9 cellular contexts compared by ENCODE assay signal in genomic region chrX:119887721-119888425, GRCh38. TPM values are rescaled to one million over a fixed set of nuclear protein-coding genes. Genes with fewer than 3 reads are reported as not detected.
DNase-seq lines count a peak whose midpoint lies in the region; ATAC-seq and TF ChIP-seq lines count a peak whose summit lies in the region.
"Had no signal": no experiment of that assay in that cellular context is flagged by ENCODE, and none has a peak within 500 bp of the region (broad histone marks: within the 10 kb centered on the region; RNA-seq: fewer than 3 reads in every experiment).

No MANE protein-coding gene starts in this region.

- H3K36me3 ChIP-seq in endodermal cell (ENCODE audit: control insufficient read depth, insufficient read depth, low read length): no peaks in the 10 kb centered on the region

- H3K27ac ChIP-seq in endodermal cell (ENCODE audit: low read depth, low read length): no peak overlapping the region

- ATAC-seq in HG02678 (IDR thresholded peaks at IDR 0.05; ENCODE audit: unreplicated experiment): peak; percentile 79

- H3K9ac ChIP-seq in endodermal cell (ENCODE audit: extremely low read depth, low read length, poor library complexity, severe bottlenecking): no peak overlapping the region

- H3K4me1 ChIP-seq in endodermal cell (ENCODE audit: control insufficient read depth, insufficient read depth, low read length): no peaks in the 10 kb centered on the region

- TF ChIP-seq CTCF in endodermal cell (conservative IDR thresholded peaks at IDR 0.05): peak; percentile 79

- no peaks in the 10 kb centered on the region for H3K27me3 ChIP-seq in endodermal cell (ENCODE audit: control insufficient read depth, insufficient read depth, low read length, poor library complexity, severe bottlenecking)

- no peaks in the 10 kb centered on the region for H3K27me3 Mint-ChIP-seq in endodermal cell (ENCODE audit: insufficient read depth)

- peak overlapping the region; percentile 51 for H3K4me3 Mint-ChIP-seq in endodermal cell

- DNase-seq in G401 (ENCODE audit: low spot score): peak; percentile 37
- DNase-seq in NCI-H526 treated with DMSO at 0.1 percent for 48 hours (lab: John Stamatoyannopoulos, UW): peak; percentile 71
- peak; percentile 7 to 27 for DNase-seq in activated CD8-positive, alpha-beta memory T cell treated with anti-CD3 and anti-CD28 coated beads for 1 hour (ENCODE audit: extremely low read depth in 1 of 2, low read depth in 1 of 2)
- DNase-seq in endodermal cell: peak; percentile 94
- DNase-seq in mesenteric fat pad (ENCODE audit: low spot score): peak; percentile 89
- peak; percentile 35 for DNase-seq in stimulated activated naive CD4-positive, alpha-beta T cell treated with Interleukin-2 at 50 U/mL for 16 hours (lab: John Stamatoyannopoulos, UW)
- no peak for DNase-seq in KG1 (lab: John Stamatoyannopoulos, UW)

- H3K4me3 ChIP-seq in endodermal cell (ENCODE audit: low read length): peak overlapping the region; percentile 58

- H3K36me3 Mint-ChIP-seq in endodermal cell (ENCODE audit: low read depth): no peaks in the 10 kb centered on the region

- H3K9me3 ChIP-seq in endodermal cell (ENCODE audit: control insufficient read depth, low read length): no peaks in the 10 kb centered on the region

- no peak overlapping the region for H3K27ac Mint-ChIP-seq in endodermal cell

- 13 to 20% methylated on average over 1 to 35 of the region's 40 CpGs for WGBS in endodermal cell (ENCODE audit: insufficient coverage in 1 of 2, insufficient read length in 1 of 2), 2 experiments

- H3K9me3 Mint-ChIP-seq in endodermal cell: peaks cover 55% of the 10 kb centered on the region

- H3K4me1 Mint-ChIP-seq in endodermal cell: no peaks in the 10 kb centered on the region

- in situ Hi-C loops in G401 (cut with HindIII; ENCODE audit: low sequenced_read_pairs): no loop called here

RNA-seq across cellular contexts. Expression of gene AKAP14, which starts 7.8 kb away (rescaled TPM):
- total RNA-seq in G401 (2014; rRNA removed; shearing (Covaris generic)): not detected in 2 replicates
- total RNA-seq in endodermal cell: under 1 TPM in 1 of 2 donors, not detected in 1; 0.79 TPM
- 0.71 TPM for polyA plus RNA-seq in endodermal cell (2013, experiment 1 of 2)
- not detected for polyA plus RNA-seq in endodermal cell (2013, experiment 2 of 2)
- not detected for total RNA-seq in mesenteric fat pad
- polyA plus RNA-seq: adipose tissue had no signal

RNA-seq across cellular contexts. Expression of gene NDUFA1, which starts 16.2 kb away (rescaled TPM):
- total RNA-seq in G401 (2014; rRNA removed; shearing (Covaris generic)): 55.4 and 122 TPM in 2 replicates
- total RNA-seq in endodermal cell: 10 to 100 TPM; 63.9 to 87.5 TPM
- polyA plus RNA-seq in endodermal cell (2013, experiment 1 of 2): 87.2 TPM
- polyA plus RNA-seq in endodermal cell (2013, experiment 2 of 2): 76.3 TPM
- total RNA-seq in mesenteric fat pad: 88.8 TPM

RNA-seq across cellular contexts. Expression of gene RNF113A, which starts 16.3 kb away (rescaled TPM):
- 6.2 and 7.5 TPM in 2 replicates for total RNA-seq in G401 (2014; rRNA removed; shearing (Covaris generic))
- total RNA-seq in endodermal cell: 1 to 10 TPM; 9.3 to 9.8 TPM
- polyA plus RNA-seq in endodermal cell (2013, experiment 1 of 2): 17.3 TPM
- 14.4 TPM for polyA plus RNA-seq in endodermal cell (2013, experiment 2 of 2)
- 10.1 TPM for total RNA-seq in mesenteric fat pad

RNA-seq across cellular contexts. Expression of gene UPF3B, which starts 35.1 kb away (rescaled TPM):
- total RNA-seq in G401 (2014; rRNA removed; shearing (Covaris generic)): 2.5 and 5.7 TPM in 2 replicates
- total RNA-seq in endodermal cell (10 to 100 TPM; 19.0 to 21.9 TPM), mesenteric fat pad (4.8 TPM)
- 24.3 TPM for polyA plus RNA-seq in endodermal cell (2013, experiment 1 of 2)
- polyA plus RNA-seq in endodermal cell (2013, experiment 2 of 2): 23.8 TPM

RNA-seq across cellular contexts. Expression of gene NKAP, which starts 55.7 kb away (rescaled TPM):
- total RNA-seq in G401 (2014; rRNA removed; shearing (Covaris generic)): 6.2 and 7.6 TPM in 2 replicates
- total RNA-seq in endodermal cell (10 to 100 TPM in 1 of 2 donors, 1 to 10 TPM in 1; 7.7 to 10.8 TPM), mesenteric fat pad (6.1 TPM)
- 8.5 TPM for polyA plus RNA-seq in endodermal cell (2013, experiment 1 of 2)
- polyA plus RNA-seq in endodermal cell (2013, experiment 2 of 2): 9.4 TPM
